ENCODE assay signal across 35 cellular contexts in genomic region chr3:163983948-163984347, GRCh38.
"Had no signal": no experiment of that assay in that cellular context is flagged by ENCODE, and none has a peak within 500 bp of the region (broad histone marks: within the 10 kb centered on the region; RNA-seq: fewer than 3 reads in every experiment).

No MANE protein-coding gene starts in this region.

- DNase-seq: Karpas-422, Kasumi-1, MM.1S, MV-4-11, NCI-H1048, NCI-H1092, NCI-H1092 treated with DMSO at 0.1 percent for 48 hours, NCI-H1105, NCI-H1105 treated with DMSO at 0.1 percent for 48 hours, NCI-H1417, NCI-H1417 treated with DMSO at 0.1 percent for 48 hours, NCI-H1436, NCI-H1436 treated with DMSO at 0.1 percent for 48 hours, NCI-H146, NCI-H1694, NCI-H1694 treated with DMSO at 0.1 percent for 48 hours, NCI-H187, NCI-H187 treated with DMSO at 0.1 percent for 48 hours, NCI-H1930, NCI-H2029, NCI-H2029 treated with DMSO at 0.1 percent for 48 hours, NCI-H2081, NCI-H2081 treated with DMSO at 0.1 percent for 48 hours, NCI-H2107, NCI-H2171, NCI-H2171 treated with DMSO at 0.1 percent for 48 hours, NCI-H2227 treated with DMSO at 0.1 percent for 48 hours, NCI-H226, NCI-H345, NCI-H446, NCI-H446 treated with DMSO at 0.1 percent for 48 hours, NCI-H510A, NCI-H510A treated with DMSO at 0.1 percent for 48 hours, NCI-H524, NCI-H524 treated with DMSO at 0.1 percent for 48 hours had no signal
